In genomic region chr10:25174461-25175230, GRCh38 we compare ENCODE assay signal across 1 cellular context.
TF ChIP-seq lines count a peak whose summit lies in the region.

TSS of gene GPR158 (plus strand) at chr10:25175001. CDS start at chr10:25175421, 420 bp downstream.

TF ChIP-seq in HepG2, 621 proteins besides CTCF, POLR2A, EP300 and RAD21 (continued from another document and continues in another):
- TF ChIP-seq ZBTB40 (IDR thresholded peaks at IDR 0.05) (no peak), ZBTB40 (CRISPR knock-in tag; IDR thresholded peaks at IDR 0.05) (0 out of 2 replicates have a peak, but pooled peaks have one; percentile 34), ZNF263 (CRISPR knock-in tag; IDR thresholded peaks at IDR 0.05) (no peak), ZGPAT (CRISPR knock-in tag; IDR thresholded peaks at IDR 0.05) (peak; percentile 36; the same call in 1 of the 2 replicates), SMAD1 (CRISPR knock-in tag; IDR thresholded peaks at IDR 0.05; ENCODE audit: borderline replicate concordance, low read depth) (no peak), SRSF9 (IDR thresholded peaks at IDR 0.05; ENCODE audit: borderline replicate concordance, insufficient read depth, low read depth, low read length, poor library complexity, severe bottlenecking) (no peak), GTF3A (CRISPR knock-in tag; conservative IDR thresholded peaks at IDR 0.05) (no peak), TCF7L2 (IDR thresholded peaks at IDR 0.05; ENCODE audit: low read depth, low read length) (no peak), FOSL1 (CRISPR knock-in tag; IDR thresholded peaks at IDR 0.05; ENCODE audit: borderline replicate concordance) (no peak), ZFYVE20 (CRISPR knock-in tag; IDR thresholded peaks at IDR 0.05; ENCODE audit: borderline replicate concordance, low read depth) (peak; percentile 90), GLI4 (CRISPR knock-in tag; IDR thresholded peaks at IDR 0.05; ENCODE audit: borderline replicate concordance) (no peak), MAFK (conservative IDR thresholded peaks at IDR 0.05 in 1 of 2, IDR thresholded peaks at IDR 0.05 in 1 of 2; ENCODE audit: low read length in 2 of 2) (no peak), ZNF562 (CRISPR knock-in tag; IDR thresholded peaks at IDR 0.05; ENCODE audit: borderline replicate concordance) (no peak), ZNF660 (CRISPR knock-in tag; IDR thresholded peaks at IDR 0.05; ENCODE audit: borderline replicate concordance, low read depth) (no peak), SNAI1 (CRISPR knock-in tag; IDR thresholded peaks at IDR 0.05; ENCODE audit: borderline replicate concordance) (no peak), RBFOX2 (IDR thresholded peaks at IDR 0.05; ENCODE audit: low read depth, low read length) (no peak), GABPA (IDR thresholded peaks at IDR 0.05; ENCODE audit: low read depth, low read length) (no peak), GABPA (CRISPR knock-in tag; IDR thresholded peaks at IDR 0.05; ENCODE audit: low read depth) (no peak), HNRNPH1 (optimal IDR thresholded peaks at IDR 0.05; ENCODE audit: low read depth, low read length) (no peak), SMARCC2 (IDR thresholded peaks at IDR 0.05) (no peak), ZNF513 (CRISPR knock-in tag; conservative IDR thresholded peaks at IDR 0.05) (no peak), ZNF441 (CRISPR knock-in tag; IDR thresholded peaks at IDR 0.05; ENCODE audit: borderline replicate concordance) (peak; percentile 77; the same call in 1 of the 2 replicates), ZNF451 (CRISPR knock-in tag; IDR thresholded peaks at IDR 0.05) (no peak), ZNF17 (CRISPR knock-in tag; IDR thresholded peaks at IDR 0.05) (no peak), ELK4 (CRISPR knock-in tag; IDR thresholded peaks at IDR 0.05; ENCODE audit: borderline replicate concordance) (no peak), HNRNPK (IDR thresholded peaks at IDR 0.05; ENCODE audit: low read depth, low read length, poor library complexity, severe bottlenecking) (no peak), YEATS4 (CRISPR knock-in tag; IDR thresholded peaks at IDR 0.05; ENCODE audit: borderline replicate concordance) (no peak), SKIL (CRISPR knock-in tag; IDR thresholded peaks at IDR 0.05; ENCODE audit: borderline replicate concordance) (0 out of 2 replicates have a peak, but pooled peaks have one; percentile 33), ZC3H4 (CRISPR knock-in tag; IDR thresholded peaks at IDR 0.05; ENCODE audit: borderline replicate concordance) (no peak), MAFG (CRISPR knock-in tag; IDR thresholded peaks at IDR 0.05) (no peak), TRAFD1 (CRISPR knock-in tag; IDR thresholded peaks at IDR 0.05; ENCODE audit: borderline replicate concordance) (no peak), ZNF704 (CRISPR knock-in tag; IDR thresholded peaks at IDR 0.05; ENCODE audit: borderline replicate concordance) (no peak), ZNF558 (CRISPR knock-in tag; IDR thresholded peaks at IDR 0.05; ENCODE audit: borderline replicate concordance) (0 out of 2 replicates have a peak, but pooled peaks have one; percentile 76), ZNF605 (CRISPR knock-in tag; IDR thresholded peaks at IDR 0.05) (peak; percentile 53; the same call in 1 of the 2 replicates), CHD4 (IDR thresholded peaks at IDR 0.05; ENCODE audit: borderline replicate concordance, low read length) (no peak), SP2 (CRISPR knock-in tag; IDR thresholded peaks at IDR 0.05) (peak; percentile 92), MLLT10 (CRISPR knock-in tag; IDR thresholded peaks at IDR 0.05) (no peak), ZNF331 (CRISPR knock-in tag; IDR thresholded peaks at IDR 0.05) (peak; percentile 70), MYNN (CRISPR knock-in tag; IDR thresholded peaks at IDR 0.05; ENCODE audit: low read depth) (no peak), ZNF782 (CRISPR knock-in tag; IDR thresholded peaks at IDR 0.05; ENCODE audit: borderline replicate concordance) (no peak; the same call in 1 of the 2 replicates), ZNF350 (CRISPR knock-in tag; IDR thresholded peaks at IDR 0.05; ENCODE audit: borderline replicate concordance, low read depth) (no peak), ZNF160 (CRISPR knock-in tag; IDR thresholded peaks at IDR 0.05) (no peak), MEF2D (CRISPR knock-in tag; IDR thresholded peaks at IDR 0.05) (0 out of 2 replicates have a peak, but pooled peaks have one; percentile 30), ESRRA (CRISPR knock-in tag; IDR thresholded peaks at IDR 0.05; ENCODE audit: low read depth) (no peak), SNRNP70 (IDR thresholded peaks at IDR 0.05; ENCODE audit: low read depth, low read length) (no peak), ZBTB7A (CRISPR knock-in tag; IDR thresholded peaks at IDR 0.05) (no peak), AHR (CRISPR knock-in tag; IDR thresholded peaks at IDR 0.05) (peak; percentile 85; the same call in 1 of the 2 replicates), KDM5B (CRISPR knock-in tag; IDR thresholded peaks at IDR 0.05; ENCODE audit: borderline replicate concordance) (peak; percentile 69; the same call in 1 of the 2 replicates), RFXANK (CRISPR knock-in tag; IDR thresholded peaks at IDR 0.05) (no peak), CBX2 (IDR thresholded peaks at IDR 0.05; ENCODE audit: low read depth, low read length) (no peak), CBX2 (CRISPR knock-in tag; IDR thresholded peaks at IDR 0.05; ENCODE audit: low read depth) (no peak)
